17 cellular contexts compared by ENCODE assay signal in genomic region chr15:57460208-57460816, GRCh38.
A peak's percentile ranks its signal among the peaks of the same experiment; 100 is the strongest.
DNase-seq lines count a peak whose midpoint lies in the region; ATAC-seq and TF ChIP-seq lines count a peak whose summit lies in the region.
"Had no signal": no experiment of that assay in that cellular context is flagged by ENCODE, and none has a peak within 500 bp of the region (broad histone marks: within the 10 kb centered on the region; RNA-seq: fewer than 3 reads in every experiment).

No MANE protein-coding gene starts in this region.

- no peaks in the 10 kb centered on the region for H3K36me3 ChIP-seq in SK-N-SH (replicated peaks in 1 of 2; ENCODE audit: control insufficient read depth in 1 of 2, insufficient read depth in 2 of 2, low read length in 1 of 2)
- H3K36me3 ChIP-seq in Loucy (ENCODE audit: insufficient read depth, low read length) = no peaks in the 10 kb centered on the region

- no peak overlapping the region for H3K4me3 ChIP-seq in SK-N-SH (ENCODE audit: low read depth in 2 of 2, low read length in 1 of 2)
- no peak overlapping the region for H3K4me3 ChIP-seq in Loucy (ENCODE audit: low read length, poor library complexity, severe bottlenecking)
- H3K4me3 ChIP-seq: GM12878 had no signal

- H3K9me3 ChIP-seq in SK-N-SH = no peaks in the 10 kb centered on the region
- no peaks in the 10 kb centered on the region for H3K9me3 ChIP-seq in Loucy (ENCODE audit: insufficient read depth, low read depth, low read length)

- ATAC-seq in SK-N-SH treated with all-trans-retinoic acid at 6 μM for 48 hours = no peak
- ATAC-seq: GM12878, HCT116, T-cell had no signal

- no peak overlapping the region for H3K4me3 Mint-ChIP-seq in activated T-cell treated with anti-CD3 and anti-CD28 coated beads, Interleukin-2, amount 50 U/mL, for 24 hours
- H3K4me3 Mint-ChIP-seq: CD8-positive, alpha-beta memory T cell; T-cell had no signal

- peaks cover 9% of the 10 kb centered on the region for H3K27me3 Mint-ChIP-seq in activated T-cell treated with anti-CD3 and anti-CD28 coated beads, Interleukin-2, amount 50 U/mL, for 24 hours

- H2AFZ ChIP-seq in SK-N-SH (ENCODE audit: low read depth) = no peak overlapping the region
- peak overlapping the region; percentile 40; the same call in 1 of the 2 replicates for H2AFZ ChIP-seq in Loucy (ENCODE audit: low read length)

- no peak overlapping the region for H3K4me2 ChIP-seq in SK-N-SH
- H3K4me2 ChIP-seq in Loucy (ENCODE audit: low read depth, low read length, poor library complexity, severe bottlenecking) = no peak overlapping the region

- H4K20me1 ChIP-seq in SK-N-SH (ENCODE audit: insufficient read depth) (no peaks in the 10 kb centered on the region), Loucy (ENCODE audit: insufficient read depth, low read length, poor library complexity, severe bottlenecking) (no peaks in the 10 kb centered on the region)

- H3K4me1 ChIP-seq in SK-N-SH (ENCODE audit: control insufficient read depth in 1 of 2, insufficient read depth in 2 of 2, low read depth in 1 of 2, low read length in 1 of 2) (peaks cover 0 to 27% of the 10 kb centered on the region in 2 experiments; a peak in 3 of 4 replicates), Loucy (ENCODE audit: insufficient read depth, low read length, poor library complexity, severe bottlenecking) (no peaks in the 10 kb centered on the region)

- H3K27ac ChIP-seq in SK-N-SH (ENCODE audit: low read depth in 2 of 2, low read length in 1 of 2) = no peak overlapping the region

- H3F3A ChIP-seq in SK-N-SH (replicated peaks; ENCODE audit: insufficient read depth) (no peaks in the 10 kb centered on the region), Loucy (ENCODE audit: low read depth) (no peaks in the 10 kb centered on the region)

- H3K9me3 Mint-ChIP-seq in activated T-cell treated with anti-CD3 and anti-CD28 coated beads, Interleukin-2, amount 50 U/mL, for 24 hours = no peaks in the 10 kb centered on the region
- H3K9me3 Mint-ChIP-seq: CD8-positive, alpha-beta memory T cell; T-cell had no signal

- POLR2A ChIA-PET in SK-N-SH (lab: Yijun Ruan, JAX) = no interaction called here

- no peak for TF ChIP-seq RAD21 in SK-N-SH (IDR thresholded peaks at IDR 0.05; ENCODE audit: low read length)

- DNase-seq in SK-N-SH = no peak
- DNase-seq in RPMI8226 = peak; percentile 44
- DNase-seq in epidermal melanocyte (ENCODE audit: insufficient read length, low spot score) = no peak
- DNase-seq in activated T-cell treated with anti-CD3 and anti-CD28 coated beads, Interleukin-2, amount 50 U/mL, for 24 hours = no peak
- no peak for DNase-seq in central memory CD4-positive, alpha-beta T cell
- DNase-seq: CD8-positive, alpha-beta memory T cell; DMS153; KBM-7; NCI-H2029; NCI-H446 treated with DMSO at 0.1 percent for 48 hours; NK-92 treated with Interleukin-12 subunit alpha and Interleukin-12 subunit beta, amount 100 ng/mL, for 24 hours; T-cell; T1000 had no signal

- TF ChIP-seq CTCF in SK-N-SH (IDR thresholded peaks at IDR 0.05) (no peak), Loucy (conservative IDR thresholded peaks at IDR 0.05; ENCODE audit: low read length) (no peak)

- 81% methylated on average over 3 of the region's 3 CpGs for WGBS in SK-N-SH (ENCODE audit: low lambda C conversion rate)

- no peak overlapping the region for H3K27ac Mint-ChIP-seq in activated T-cell treated with anti-CD3 and anti-CD28 coated beads, Interleukin-2, amount 50 U/mL, for 24 hours
- H3K27ac Mint-ChIP-seq: CD8-positive, alpha-beta memory T cell; T-cell had no signal

- no peaks in the 10 kb centered on the region for H3K79me2 ChIP-seq in SK-N-SH (ENCODE audit: insufficient read depth)
- no peaks in the 10 kb centered on the region for H3K79me2 ChIP-seq in Loucy (ENCODE audit: insufficient read depth, low read length)

- no peaks in the 10 kb centered on the region for H3K36me3 Mint-ChIP-seq in activated T-cell treated with anti-CD3 and anti-CD28 coated beads, Interleukin-2, amount 50 U/mL, for 24 hours (ENCODE audit: low read depth)
- H3K36me3 Mint-ChIP-seq: CD8-positive, alpha-beta memory T cell; T-cell had no signal

- TF ChIP-seq EP300 in SK-N-SH (IDR thresholded peaks at IDR 0.05; ENCODE audit: borderline replicate concordance in 1 of 2, low read depth in 1 of 2, low read length in 1 of 2) = no peak

- CTCF ChIA-PET in SK-N-SH (lab: Yijun Ruan, JAX) = interaction anchor here (2.3 to 2.5 kb wide), 2 partner anchors 67 to 119 kb away, joined by 7 to 9 read pairs; no protein-coding TSS in a partner anchor

- H3K27me3 ChIP-seq in SK-N-SH (ENCODE audit: insufficient read depth) = no peaks in the 10 kb centered on the region
- H3K27me3 ChIP-seq in Loucy (ENCODE audit: insufficient read depth, low read length, poor library complexity, severe bottlenecking) = no peaks in the 10 kb centered on the region

- H3K9me2 ChIP-seq in SK-N-SH (no peaks in the 10 kb centered on the region), Loucy (replicated peaks; ENCODE audit: low read depth, low read length) (no peaks in the 10 kb centered on the region)

- H3K9ac ChIP-seq in SK-N-SH (no peak overlapping the region), Loucy (ENCODE audit: low read depth, low read length, poor library complexity, severe bottlenecking) (no peak overlapping the region)

- H3K4me1 Mint-ChIP-seq in activated T-cell treated with anti-CD3 and anti-CD28 coated beads, Interleukin-2, amount 50 U/mL, for 24 hours (ENCODE audit: low read depth) = no peaks in the 10 kb centered on the region
- H3K4me1 Mint-ChIP-seq: CD8-positive, alpha-beta memory T cell; T-cell had no signal

TF ChIP-seq in SK-N-SH, 30 proteins besides CTCF, POLR2A, EP300 and RAD21:
- TF ChIP-seq MXI1 (IDR thresholded peaks at IDR 0.05; ENCODE audit: low read depth, low read length) (no peak), NFIC (IDR thresholded peaks at IDR 0.05; ENCODE audit: borderline replicate concordance) (peak; percentile 7; the same call in 1 of the 2 replicates)
TF ChIP-seq in SK-N-SH: peak in this region for 1.

TF ChIP-seq in SK-N-SH treated with all-trans-retinoic acid at 6 μM for 48 hours, 23 proteins besides CTCF, POLR2A, EP300 and RAD21 (continues in another document):
- TF ChIP-seq ZC3H10 (CRISPR knock-in tag; IDR thresholded peaks at IDR 0.05) (no peak), TSHZ2 (CRISPR knock-in tag; IDR thresholded peaks at IDR 0.05) (no peak), CREB5 (CRISPR knock-in tag; IDR thresholded peaks at IDR 0.05; ENCODE audit: low read depth) (no peak), OSR1 (CRISPR knock-in tag; IDR thresholded peaks at IDR 0.05) (no peak), POU6F1 (CRISPR knock-in tag; IDR thresholded peaks at IDR 0.05; ENCODE audit: borderline replicate concordance, low read depth) (no peak), RARB (CRISPR knock-in tag; IDR thresholded peaks at IDR 0.05) (no peak), ISL1 (CRISPR knock-in tag; IDR thresholded peaks at IDR 0.05) (no peak), CSDC2 (CRISPR knock-in tag; IDR thresholded peaks at IDR 0.05) (no peak), ESRRG (CRISPR knock-in tag; IDR thresholded peaks at IDR 0.05) (no peak), ZNF565 (CRISPR knock-in tag; conservative IDR thresholded peaks at IDR 0.05; ENCODE audit: low read depth) (no peak), BACH2 (CRISPR knock-in tag; IDR thresholded peaks at IDR 0.05; ENCODE audit: borderline replicate concordance) (no peak), SNAI2 (CRISPR knock-in tag; IDR thresholded peaks at IDR 0.05) (no peak), ZNF70 (CRISPR knock-in tag; IDR thresholded peaks at IDR 0.05) (no peak)
